In genomic region chr6:73262701-73263569, GRCh38 we compare ENCODE assay signal across 1 cellular context.
TF ChIP-seq lines count a peak whose summit lies in the region.

Gene KHDC1, minus strand, starts transcription at chr6:73263196. Its CDS starts 20,679 bp downstream, at chr6:73242517.

TF ChIP-seq in H1, 55 proteins besides CTCF, POLR2A, EP300 and RAD21 (continued from another document):
- peak; percentile 50; the same call in 1 of the 2 replicates for TF ChIP-seq EGR1 (IDR thresholded peaks at IDR 0.05; ENCODE audit: borderline replicate concordance, low read depth, low read length)
- TF ChIP-seq RBBP5 (IDR thresholded peaks at IDR 0.05; ENCODE audit: borderline replicate concordance, low read depth, low read length): peak; percentile 83; the same call in 1 of the 2 replicates
- no peak for TF ChIP-seq USF2 (IDR thresholded peaks at IDR 0.05; ENCODE audit: low read length)
- no peak; the same call in 1 of the 2 replicates for TF ChIP-seq TBP (IDR thresholded peaks at IDR 0.05; ENCODE audit: low read depth, low read length)
- no peak for TF ChIP-seq RNF2 (IDR thresholded peaks at IDR 0.05; ENCODE audit: borderline replicate concordance, low read depth, low read length, missing control alignments, poor library complexity, severe bottlenecking)
- TF ChIP-seq BCL11A (IDR thresholded peaks at IDR 0.05; ENCODE audit: low read depth in 2 of 2, low read length in 2 of 2): no peak
- TF ChIP-seq SAP30 (IDR thresholded peaks at IDR 0.05; ENCODE audit: insufficient read depth, insufficient replicate concordance, low read length): no peak
- no peak for TF ChIP-seq HDAC6 (IDR thresholded peaks at IDR 0.05; ENCODE audit: low read depth, low read length)
- no peak for TF ChIP-seq CHD1 (IDR thresholded peaks at IDR 0.05; ENCODE audit: low read depth, low read length)
- TF ChIP-seq BRCA1 (IDR thresholded peaks at IDR 0.05; ENCODE audit: low read depth, low read length): no peak
- no peak for TF ChIP-seq RXRA (IDR thresholded peaks at IDR 0.05; ENCODE audit: insufficient read depth, low read depth, low read length)
- TF ChIP-seq CEBPB (IDR thresholded peaks at IDR 0.05; ENCODE audit: low read depth, low read length): no peak
- no peak for TF ChIP-seq BACH1 (IDR thresholded peaks at IDR 0.05; ENCODE audit: low read length)
- peak in 1 of 2 experiments; percentile 84; a peak in 1 of 4 replicates for TF ChIP-seq HDAC2 (IDR thresholded peaks at IDR 0.05; ENCODE audit: borderline replicate concordance in 1 of 2, low read depth in 2 of 2, low read length in 2 of 2)
- peak; percentile 76 for TF ChIP-seq PHF8 (conservative IDR thresholded peaks at IDR 0.05; ENCODE audit: low read depth, low read length)
- TF ChIP-seq TAF1 (IDR thresholded peaks at IDR 0.05; ENCODE audit: low read depth, low read length): peak; percentile 35; the same call in 1 of the 2 replicates
- no peak for TF ChIP-seq SIX5 (IDR thresholded peaks at IDR 0.05; ENCODE audit: low read depth, low read length)
- peak; percentile 88 for TF ChIP-seq GABPA (IDR thresholded peaks at IDR 0.05; ENCODE audit: borderline replicate concordance, insufficient read depth, low read length)
- peak; percentile 78 for TF ChIP-seq ASH2L (IDR thresholded peaks at IDR 0.05; ENCODE audit: low read length)
- TF ChIP-seq E2F6 (IDR thresholded peaks at IDR 0.05): peak; percentile 98
- peak; percentile 34 for TF ChIP-seq EZH2 (IDR thresholded peaks at IDR 0.05; ENCODE audit: low read depth, low read length, severe bottlenecking)
- peak; percentile 88 for TF ChIP-seq KDM4A (IDR thresholded peaks at IDR 0.05; ENCODE audit: low read depth, low read length, severe bottlenecking)
- TF ChIP-seq GTF2F1 (IDR thresholded peaks at IDR 0.05; ENCODE audit: borderline replicate concordance, low read depth, low read length): no peak
- no peak for TF ChIP-seq ATF3 (IDR thresholded peaks at IDR 0.05; ENCODE audit: insufficient read depth, low read depth, low read length)
- no peak for TF ChIP-seq CHD2 (IDR thresholded peaks at IDR 0.05; ENCODE audit: low read length)
- no peak for TF ChIP-seq CBX8 (IDR thresholded peaks at IDR 0.05; ENCODE audit: borderline replicate concordance, low read depth, low read length)
- no peak for TF ChIP-seq ZNF274 (IDR thresholded peaks at IDR 0.05; ENCODE audit: borderline replicate concordance, extremely low read depth, low read length)
- no peak for TF ChIP-seq CHD7 (IDR thresholded peaks at IDR 0.05; ENCODE audit: insufficient replicate concordance, low read length)
- no peak for TF ChIP-seq POLR2AphosphoS5 (IDR thresholded peaks at IDR 0.05; ENCODE audit: low read depth, low read length)
TF ChIP-seq in H1: peak in this region for 11.
